8 cellular contexts compared by ENCODE assay signal in genomic region chr15:43828061-43828657, GRCh38. TPM values are rescaled to one million over a fixed set of nuclear protein-coding genes. Genes with fewer than 3 reads are reported as not detected.
A peak's percentile ranks its signal among the peaks of the same experiment; 100 is the strongest.
DNase-seq lines count a peak whose midpoint lies in the region; ATAC-seq, FAIRE-seq and TF ChIP-seq lines count a peak whose summit lies in the region.

No MANE protein-coding gene starts in this region.

- H3K27me3 ChIP-seq in DOHH2 (ENCODE audit: control insufficient read depth, low read length) (no peaks in the 10 kb centered on the region), astrocyte (ENCODE audit: insufficient read depth, low read length) (no peaks in the 10 kb centered on the region)

- no peaks in the 10 kb centered on the region for H3K9me2 ChIP-seq in DOHH2 (replicated peaks; ENCODE audit: control insufficient read depth, low read length)

- H3K9me3 Mint-ChIP-seq in astrocyte (ENCODE audit: unreplicated experiment) = no peaks in the 10 kb centered on the region
- H3K9me3 Mint-ChIP-seq in natural killer cell treated with Interleukin-12 subunit alpha and Interleukin-12 subunit beta and Interleukin-15 and Interleukin-18, amount 100 ng/mL, for 72 hours = no peaks in the 10 kb centered on the region

- DNase-seq in LHCN-M2 (ENCODE audit: low read depth) (peak; percentile 37), astrocyte (ENCODE audit: low read depth) (no peak)
- DNase-seq in natural killer cell treated with Interleukin-12 subunit alpha and Interleukin-12 subunit beta and Interleukin-15 and Interleukin-18, amount 100 ng/mL, for 72 hours (ENCODE audit: low spot score) = no peak

- no peaks in the 10 kb centered on the region for H3K27me3 Mint-ChIP-seq in astrocyte (ENCODE audit: low read depth, unreplicated experiment)
- H3K27me3 Mint-ChIP-seq in natural killer cell treated with Interleukin-12 subunit alpha and Interleukin-12 subunit beta and Interleukin-15 and Interleukin-18, amount 100 ng/mL, for 72 hours = no peaks in the 10 kb centered on the region

- H3K4me3 ChIP-seq in DOHH2 (ENCODE audit: low read length) (peak overlapping the region; percentile 85), astrocyte (ENCODE audit: insufficient read depth, low read depth, low read length) (peak overlapping the region; percentile 22)

- FAIRE-seq in astrocyte (lab: Jason Lieb, UNC) = no peak

- peak overlapping the region; percentile 86 for H3K9ac ChIP-seq in astrocyte (ENCODE audit: low read length)

- H3K4me2 ChIP-seq in DOHH2 (ENCODE audit: low read length) (peak overlapping the region; percentile 92), astrocyte (ENCODE audit: low read length) (peak overlapping the region; percentile 95)

- H3K27ac Mint-ChIP-seq in astrocyte (ENCODE audit: unreplicated experiment) = no peak overlapping the region
- peak overlapping the region; percentile 84 to 97 for H3K27ac Mint-ChIP-seq in natural killer cell treated with Interleukin-12 subunit alpha and Interleukin-12 subunit beta and Interleukin-15 and Interleukin-18, amount 100 ng/mL, for 72 hours

- H3K27ac ChIP-seq in DOHH2 (ENCODE audit: low read depth, low read length) (peak overlapping the region; percentile 83), astrocyte (ENCODE audit: low read depth, low read length) (no peak overlapping the region)

- H3F3A ChIP-seq in DOHH2 (ENCODE audit: control insufficient read depth, insufficient read depth) = peaks cover 23% of the 10 kb centered on the region

- peak in 1 of 2 donors; percentile 61 for ATAC-seq in natural killer cell treated with Interleukin-12 subunit alpha and Interleukin-12 subunit beta and Interleukin-15 and Interleukin-18, amount 100 ng/mL, for 72 hours
- ATAC-seq in GM21526 (IDR thresholded peaks at IDR 0.05; ENCODE audit: low FRiP score, unreplicated experiment) (no peak), GM18873 (IDR thresholded peaks at IDR 0.05; ENCODE audit: low FRiP score, unreplicated experiment) (no peak), GM19452 (IDR thresholded peaks at IDR 0.05; ENCODE audit: unreplicated experiment) (no peak), esophagus mucosa (no peak)

- peaks cover 98% of the 10 kb centered on the region for H3K79me2 ChIP-seq in DOHH2 (ENCODE audit: control insufficient read depth, low read length)
- peaks cover 21% of the 10 kb centered on the region for H3K79me2 ChIP-seq in astrocyte (ENCODE audit: insufficient read depth, low read length)

- H3K4me3 Mint-ChIP-seq in astrocyte (ENCODE audit: unreplicated experiment) = no peak overlapping the region
- H3K4me3 Mint-ChIP-seq in natural killer cell treated with Interleukin-12 subunit alpha and Interleukin-12 subunit beta and Interleukin-15 and Interleukin-18, amount 100 ng/mL, for 72 hours = peak overlapping the region; percentile 96

- H3K36me3 Mint-ChIP-seq in astrocyte (ENCODE audit: low read depth, unreplicated experiment) = peaks cover 2% of the 10 kb centered on the region
- H3K36me3 Mint-ChIP-seq in natural killer cell treated with Interleukin-12 subunit alpha and Interleukin-12 subunit beta and Interleukin-15 and Interleukin-18, amount 100 ng/mL, for 72 hours = peaks cover 14% of the 10 kb centered on the region

- TF ChIP-seq CTCF in DOHH2 (IDR thresholded peaks at IDR 0.05; ENCODE audit: low read depth, low read length, poor library complexity, severe bottlenecking) (no peak), astrocyte (IDR thresholded peaks at IDR 0.05; ENCODE audit: insufficient read depth, low read depth, low read length) (no peak)

- H3K4me1 ChIP-seq in DOHH2 (ENCODE audit: control insufficient read depth, low read length) (peaks cover 63% of the 10 kb centered on the region), astrocyte (ENCODE audit: insufficient read depth, low read length) (peaks cover 12% of the 10 kb centered on the region)

- H2AFZ ChIP-seq in astrocyte (ENCODE audit: low read depth, low read length) = no peak overlapping the region

- no peaks in the 10 kb centered on the region for H3K9me3 ChIP-seq in DOHH2 (ENCODE audit: control insufficient read depth, insufficient read depth, low read length)
- H3K9me3 ChIP-seq in astrocyte (ENCODE audit: insufficient read depth, low read depth, low read length) = no peaks in the 10 kb centered on the region

- H3K4me1 Mint-ChIP-seq in astrocyte (ENCODE audit: low read depth, unreplicated experiment) = peaks cover 2% of the 10 kb centered on the region
- peaks cover 30 to 40% of the 10 kb centered on the region in 2 donors for H3K4me1 Mint-ChIP-seq in natural killer cell treated with Interleukin-12 subunit alpha and Interleukin-12 subunit beta and Interleukin-15 and Interleukin-18, amount 100 ng/mL, for 72 hours (ENCODE audit: low read depth in 2 of 2)

- peaks cover 73% of the 10 kb centered on the region for H3K36me3 ChIP-seq in DOHH2 (ENCODE audit: control insufficient read depth, low read length)
- H3K36me3 ChIP-seq in astrocyte (ENCODE audit: insufficient read depth, low read length) = no peaks in the 10 kb centered on the region

- H4K20me1 ChIP-seq in DOHH2 (ENCODE audit: control insufficient read depth, insufficient read depth, low read depth, low read length) (peaks cover 16% of the 10 kb centered on the region), astrocyte (ENCODE audit: insufficient read depth, low read length) (peaks cover 5% of the 10 kb centered on the region)

RNA-seq across cellular contexts. Expression of gene WDR76, which starts 1.4 kb away (rescaled TPM):
- 39.1 and 43.2 TPM in 2 replicates for total RNA-seq in LHCN-M2 (2014; rRNA removed)
- 14.7 TPM for polyA plus RNA-seq in LHCN-M2 (2012)
- total RNA-seq in astrocyte = 0.73 and 1.0 TPM in 2 replicates
- 10 to 100 TPM; 37.9 to 69.0 TPM for total RNA-seq in natural killer cell treated with Interleukin-12 subunit alpha and Interleukin-12 subunit beta and Interleukin-15 and Interleukin-18, amount 100 ng/mL, for 72 hours
- total RNA-seq in esophagus mucosa = 10.4 TPM

RNA-seq across cellular contexts. Expression of gene MFAP1, which starts 3.7 kb away (rescaled TPM):
- total RNA-seq in LHCN-M2 (2014; rRNA removed) (31.0 and 36.4 TPM in 2 replicates), astrocyte (33.1 and 35.2 TPM in 2 replicates), esophagus mucosa (15.1 TPM)
- 26.9 TPM for polyA plus RNA-seq in LHCN-M2 (2012)
- 10 to 100 TPM; 30.4 to 37.4 TPM for total RNA-seq in natural killer cell treated with Interleukin-12 subunit alpha and Interleukin-12 subunit beta and Interleukin-15 and Interleukin-18, amount 100 ng/mL, for 72 hours

RNA-seq across cellular contexts. Expression of gene HYPK, which starts 27.8 kb away (rescaled TPM):
- total RNA-seq in LHCN-M2 (2014; rRNA removed) (8.8 and 10.3 TPM in 2 replicates), astrocyte (13.7 and 15.7 TPM in 2 replicates), esophagus mucosa (14.0 TPM)
- polyA plus RNA-seq in LHCN-M2 (2012) = 3.3 TPM
- total RNA-seq in natural killer cell treated with Interleukin-12 subunit alpha and Interleukin-12 subunit beta and Interleukin-15 and Interleukin-18, amount 100 ng/mL, for 72 hours = 10 to 100 TPM; 14.3 to 15.3 TPM

RNA-seq across cellular contexts. Expression of gene SERINC4, which starts 28.1 kb away (rescaled TPM):
- total RNA-seq in LHCN-M2 (2014; rRNA removed) (0.11 TPM in 1 of 2 replicates, not detected in the other), astrocyte (0.30 TPM in 1 of 2 replicates, not detected in the other), esophagus mucosa (0.36 TPM)
- 0.04 TPM for polyA plus RNA-seq in LHCN-M2 (2012)
- under 1 TPM; 0.24 to 0.50 TPM for total RNA-seq in natural killer cell treated with Interleukin-12 subunit alpha and Interleukin-12 subunit beta and Interleukin-15 and Interleukin-18, amount 100 ng/mL, for 72 hours

RNA-seq across cellular contexts. Expression of gene SERF2, which starts 36.0 kb away (rescaled TPM):
- 1,349 and 2,104 TPM in 2 replicates for total RNA-seq in LHCN-M2 (2014; rRNA removed)
- 1,779 TPM for polyA plus RNA-seq in LHCN-M2 (2012)
- 933 and 945 TPM in 2 replicates for total RNA-seq in astrocyte
- 100 to 1,000 TPM; 456 to 585 TPM for total RNA-seq in natural killer cell treated with Interleukin-12 subunit alpha and Interleukin-12 subunit beta and Interleukin-15 and Interleukin-18, amount 100 ng/mL, for 72 hours
- total RNA-seq in esophagus mucosa = 616 TPM
